In the genomic region with DNA sequence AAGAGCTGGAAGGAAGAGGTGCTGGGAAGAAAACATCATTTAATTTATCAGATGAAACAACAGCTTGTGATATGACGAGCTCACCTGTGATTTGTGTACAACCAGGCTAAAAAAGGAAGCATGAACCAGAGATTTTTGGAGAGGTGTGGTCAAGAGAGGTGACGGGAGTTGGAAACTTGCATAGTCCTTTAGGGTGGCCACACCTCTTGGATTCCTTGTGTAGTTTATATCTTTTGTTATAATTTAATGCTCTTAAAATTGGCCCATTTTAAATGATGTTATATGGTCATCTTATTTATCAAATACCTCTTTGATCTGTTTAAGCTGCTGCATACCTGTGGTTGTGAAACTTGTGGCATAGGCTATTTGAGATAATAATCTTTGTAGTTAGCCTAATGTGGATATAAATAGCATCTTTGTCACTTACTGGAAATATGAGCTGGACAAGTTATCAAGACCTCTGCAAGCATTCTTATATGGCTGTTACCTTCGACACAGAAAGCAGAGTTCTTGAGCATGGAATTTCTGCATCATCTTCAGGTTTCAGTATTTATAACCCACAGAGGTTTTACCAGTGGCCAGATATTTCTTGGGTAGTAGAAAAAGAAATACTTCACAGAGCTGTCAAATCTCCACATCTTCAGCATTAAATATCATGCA, we compare ENCODE assay signal across 16 cellular contexts. TPM values are rescaled to one million over a fixed set of nuclear protein-coding genes. Genes with fewer than 3 reads are reported as not detected.
DNase-seq lines count a peak whose midpoint lies in the region; ATAC-seq and TF ChIP-seq lines count a peak whose summit lies in the region.
"Had no signal": no experiment of that assay in that cellular context is flagged by ENCODE, and none has a peak within 500 bp of the region (broad histone marks: within the 10 kb centered on the region; RNA-seq: fewer than 3 reads in every experiment).

No MANE protein-coding gene starts in this region.

- no peak overlapping the region for H3K4me3 ChIP-seq in RWPE2 (ENCODE audit: severe bottlenecking)
- H3K4me3 ChIP-seq in choroid plexus epithelial cell (ENCODE audit: low read depth, low read length) = no peak overlapping the region
- H3K4me3 ChIP-seq: A549, tibial nerve had no signal

- no peak for TF ChIP-seq CTCF in RWPE2 (IDR thresholded peaks at IDR 0.05; ENCODE audit: poor library complexity, severe bottlenecking)
- TF ChIP-seq CTCF in choroid plexus epithelial cell (conservative IDR thresholded peaks at IDR 0.05; ENCODE audit: low read depth, low read length) = no peak

- H3K36me3 ChIP-seq in RWPE2 (ENCODE audit: low read depth) = peaks cover 61% of the 10 kb centered on the region
- H3K36me3 ChIP-seq: tibial nerve had no signal

- H3K9me3 Mint-ChIP-seq in activated CD8-positive, alpha-beta memory T cell treated with anti-CD3 and anti-CD28 coated beads, Interleukin-2, amount 10 ng/mL, durations not matched to agents 7 days and 5 days (ENCODE audit: low read depth) = peaks cover 5% of the 10 kb centered on the region
- peaks cover 14% of the 10 kb centered on the region for H3K9me3 Mint-ChIP-seq in stimulated activated naive CD8-positive, alpha-beta T cell treated with anti-CD3 and anti-CD28 coated beads, Interleukin-15, Interleukin-2, amounts not matched to agents 100 ng/mL and 50 ng/mL, for 24 hours

- no peaks in the 10 kb centered on the region for H3K27me3 Mint-ChIP-seq in activated CD8-positive, alpha-beta memory T cell treated with anti-CD3 and anti-CD28 coated beads, Interleukin-2, amount 10 ng/mL, durations not matched to agents 7 days and 5 days
- H3K27me3 Mint-ChIP-seq in stimulated activated naive CD8-positive, alpha-beta T cell treated with anti-CD3 and anti-CD28 coated beads, Interleukin-15, Interleukin-2, amounts not matched to agents 100 ng/mL and 50 ng/mL, for 24 hours = no peaks in the 10 kb centered on the region

- H3K4me3 Mint-ChIP-seq in activated CD8-positive, alpha-beta memory T cell treated with anti-CD3 and anti-CD28 coated beads, Interleukin-2, amount 10 ng/mL, durations not matched to agents 7 days and 5 days = no peak overlapping the region
- peak overlapping the region; percentile 42 for H3K4me3 Mint-ChIP-seq in stimulated activated naive CD8-positive, alpha-beta T cell treated with anti-CD3 and anti-CD28 coated beads, Interleukin-15, Interleukin-2, amounts not matched to agents 100 ng/mL and 50 ng/mL, for 24 hours
- H3K4me3 Mint-ChIP-seq: CD14-positive monocyte had no signal

- H3K27ac ChIP-seq in RWPE2 (ENCODE audit: poor library complexity, severe bottlenecking) = peak overlapping the region; percentile 92
- H3K27ac ChIP-seq: tibial nerve had no signal

- H3K27ac Mint-ChIP-seq in activated CD8-positive, alpha-beta memory T cell treated with anti-CD3 and anti-CD28 coated beads, Interleukin-2, amount 10 ng/mL, durations not matched to agents 7 days and 5 days = peak overlapping the region; percentile 30
- H3K27ac Mint-ChIP-seq in stimulated activated naive CD8-positive, alpha-beta T cell treated with anti-CD3 and anti-CD28 coated beads, Interleukin-15, Interleukin-2, amounts not matched to agents 100 ng/mL and 50 ng/mL, for 24 hours = peak overlapping the region; percentile 83
- H3K27ac Mint-ChIP-seq: CD14-positive monocyte had no signal

- H3K36me3 Mint-ChIP-seq in activated CD8-positive, alpha-beta memory T cell treated with anti-CD3 and anti-CD28 coated beads, Interleukin-2, amount 10 ng/mL, durations not matched to agents 7 days and 5 days = peaks cover 56% of the 10 kb centered on the region
- peaks cover 64% of the 10 kb centered on the region for H3K36me3 Mint-ChIP-seq in stimulated activated naive CD8-positive, alpha-beta T cell treated with anti-CD3 and anti-CD28 coated beads, Interleukin-15, Interleukin-2, amounts not matched to agents 100 ng/mL and 50 ng/mL, for 24 hours (ENCODE audit: low read depth)

- CTCF ChIA-PET in activated CD8-positive, alpha-beta memory T cell treated with anti-CD3 and anti-CD28 coated beads, Interleukin-2, amount 10 ng/mL, durations not matched to agents 7 days and 5 days (lab: Charles Lee) = interaction anchor here (0.9 kb wide), 1 partner anchor 9 kb away, joined by 3 read pairs; no protein-coding TSS in a partner anchor

- DNase-seq in activated CD8-positive, alpha-beta memory T cell treated with anti-CD3 and anti-CD28 coated beads, Interleukin-2, amount 10 ng/mL, durations not matched to agents 7 days and 5 days = no peak
- DNase-seq in activated CD8-positive, alpha-beta memory T cell treated with anti-CD3 and anti-CD28 coated beads, Interleukin-2, amount 50 U/mL, for 4 hours = no peak
- DNase-seq in RWPE2 (ENCODE audit: low spot score) = no peak
- peak; percentile 40 for DNase-seq in choroid plexus epithelial cell (ENCODE audit: low read depth)
- DNase-seq in NCI-H128 (lab: John Stamatoyannopoulos, UW; ENCODE audit: unreplicated experiment) = no peak
- no peak for DNase-seq in activated effector memory CD4-positive, alpha-beta T cell treated with Interleukin-2 at 50 U/mL for 16 hours
- no peak for DNase-seq in amniotic stem cell (lab: John Stamatoyannopoulos, UW)
- DNase-seq: central memory CD4-positive, alpha-beta T cell; effector memory CD4-positive, alpha-beta T cell; left colon; NCI-H1092; nucleus accumbens had no signal

- H3K4me1 ChIP-seq in RWPE2 (ENCODE audit: insufficient read depth, poor library complexity, severe bottlenecking) = peaks cover 38% of the 10 kb centered on the region

- ATAC-seq in activated CD8-positive, alpha-beta memory T cell treated with anti-CD3 and anti-CD28 coated beads, Interleukin-2, amount 10 ng/mL, durations not matched to agents 7 days and 5 days = peak; percentile 37
- no peak for ATAC-seq in RWPE2 (ENCODE audit: low read depth)
- ATAC-seq: A549, left colon had no signal

- H3K9me3 ChIP-seq in RWPE2 (ENCODE audit: severe bottlenecking) = peaks cover 5% of the 10 kb centered on the region

- H3K27me3 ChIP-seq in RWPE2 (ENCODE audit: insufficient read depth, poor library complexity, severe bottlenecking) = no peaks in the 10 kb centered on the region
- H3K27me3 ChIP-seq: tibial nerve had no signal

- peaks cover 51% of the 10 kb centered on the region for H3K4me1 Mint-ChIP-seq in activated CD8-positive, alpha-beta memory T cell treated with anti-CD3 and anti-CD28 coated beads, Interleukin-2, amount 10 ng/mL, durations not matched to agents 7 days and 5 days
- peaks cover 83% of the 10 kb centered on the region for H3K4me1 Mint-ChIP-seq in stimulated activated naive CD8-positive, alpha-beta T cell treated with anti-CD3 and anti-CD28 coated beads, Interleukin-15, Interleukin-2, amounts not matched to agents 100 ng/mL and 50 ng/mL, for 24 hours (ENCODE audit: low read depth)

RNA-seq across cellular contexts. Expression of gene IL1RAP, which starts 49.1 kb away (rescaled TPM):
- 10 to 100 TPM in 1 of 2 experiments, 1 to 10 TPM in 1; 8.4 to 11.5 TPM for total RNA-seq in activated CD8-positive, alpha-beta memory T cell treated with anti-CD3 and anti-CD28 coated beads, Interleukin-2, amount 10 ng/mL, durations not matched to agents 7 days and 5 days
